ENCODE assay signal across 8 cellular contexts in the genomic region with DNA sequence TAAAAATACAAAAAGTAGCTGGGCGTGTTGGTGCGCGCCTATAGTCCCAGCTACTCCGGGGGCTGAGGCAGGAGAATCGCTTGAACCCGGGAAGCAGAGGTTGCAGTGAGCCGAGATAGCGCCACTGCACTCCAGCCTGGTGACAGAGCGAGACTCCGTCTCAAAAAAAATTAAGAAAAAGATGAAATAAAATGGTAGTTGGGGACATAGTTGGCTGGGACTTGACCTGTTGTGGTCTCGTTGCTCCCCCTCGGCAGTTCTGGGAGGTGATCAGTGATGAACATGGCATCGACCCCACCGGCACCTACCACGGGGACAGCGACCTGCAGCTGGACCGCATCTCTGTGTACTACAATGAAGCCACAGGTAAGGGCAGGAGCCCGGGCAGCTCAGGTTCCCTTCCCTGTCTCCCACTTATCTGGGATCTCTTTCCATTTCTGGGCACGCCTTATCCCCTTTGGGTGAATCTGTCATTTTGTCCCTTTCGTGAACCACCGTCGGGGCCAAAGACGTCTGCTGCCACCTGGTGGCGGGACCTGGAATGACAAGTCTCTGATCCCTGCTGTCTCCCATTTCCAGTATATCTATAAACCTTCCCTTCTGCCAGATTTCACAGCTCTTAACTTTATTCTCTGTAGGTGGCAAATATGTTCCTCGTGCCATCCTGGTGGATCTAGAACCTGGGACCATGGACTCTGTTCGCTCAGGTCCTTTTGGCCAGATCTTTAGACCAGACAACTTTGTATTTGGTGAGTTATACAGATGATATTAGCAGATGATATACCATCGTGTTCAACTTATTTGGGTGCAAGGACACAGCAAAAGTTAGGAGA. TPM values are rescaled to one million over a fixed set of nuclear protein-coding genes. Genes with fewer than 3 reads are reported as not detected.
A peak's percentile ranks its signal among the peaks of the same experiment; 100 is the strongest.
DNase-seq lines count a peak whose midpoint lies in the region; ATAC-seq and TF ChIP-seq lines count a peak whose summit lies in the region.

No MANE protein-coding gene starts in this region.

- TF ChIP-seq CTCF in NB4 (IDR thresholded peaks at IDR 0.05; ENCODE audit: low read depth, low read length) = peak; percentile 89
- TF ChIP-seq CTCF in heart right ventricle (IDR thresholded peaks at IDR 0.05) = peak in 8 of 9 donors; percentile 96 to 99 (median 97)

- H3K27me3 ChIP-seq in heart right ventricle = no peaks in the 10 kb centered on the region

- intact Hi-C loops in heart right ventricle (cut with DNase I) = loop anchor here (1.0 to 10.0 kb wide), 10 partner anchors 42 to 238 kb away; partner anchors contain the start of genes GNL1 (in 3 of the 10), PRR3 (in 3 of the 10), ATAT1 (in 1 of the 10) and HLA-E (in 1 of the 10)
- intact Hi-C loops in posterior cingulate gyrus (cut with DNase I) = loop anchor here (1.0 kb wide), 1 partner anchor 43 kb away; no protein-coding TSS in a partner anchor

- H3K9me3 ChIP-seq in heart right ventricle = no peaks in the 10 kb centered on the region

- H3K4me1 ChIP-seq in heart right ventricle (peaks cover 7 to 71% (median 61%) of the 10 kb centered on the region in 9 donors), urinary bladder (ENCODE audit: insufficient read depth) (no peaks in the 10 kb centered on the region)

- H3K27ac ChIP-seq in adipose tissue (ENCODE audit: low read depth, low read length) = peak overlapping the region; percentile 69
- H3K27ac ChIP-seq in heart right ventricle = peak overlapping the region in 9 of 10 donors; percentile 73 to 99 (median 97)
- H3K27ac ChIP-seq in urinary bladder (ENCODE audit: low read depth) = no peak overlapping the region

- ATAC-seq in heart right ventricle (peak in 5 of 8 donors; percentile 1 to 25 (median 10)), GM21786 (IDR thresholded peaks at IDR 0.05; ENCODE audit: unreplicated experiment) (no peak)

- peak; percentile 84 for DNase-seq in NB4 (ENCODE audit: low read depth)
- peak; percentile 76 for DNase-seq in T follicular helper cell (ENCODE audit: low read depth)
- DNase-seq in heart right ventricle = peak; percentile 80 to 85
- DNase-seq in posterior cingulate gyrus = peak; percentile 70 to 96 (median 84)

- peaks cover 0 to 60% (median 34%) of the 10 kb centered on the region in 9 donors for H3K36me3 ChIP-seq in heart right ventricle
- no peaks in the 10 kb centered on the region for H3K36me3 ChIP-seq in urinary bladder (ENCODE audit: insufficient read depth)

- no peak for TF ChIP-seq POLR2A in NB4 (IDR thresholded peaks at IDR 0.05; ENCODE audit: extremely low read depth, insufficient read length)

- WGBS in adipose tissue, 3 donors = 13 to 28% (median 16%) methylated on average over 27 of the region's 27 CpGs
- 13 to 17% methylated on average over 27 of the region's 27 CpGs for WGBS in heart right ventricle, 2 donors
- WGBS in urinary bladder = 9% methylated on average over 27 of the region's 27 CpGs

- H3K4me3 ChIP-seq in GM08714 (ENCODE audit: low read length) (peak overlapping the region; percentile 86), NB4 (ENCODE audit: low read depth, low read length) (peak overlapping the region; percentile 94), heart right ventricle (peak overlapping the region; percentile 34 to 98 (median 84)), urinary bladder (ENCODE audit: low read depth, low read length) (peak overlapping the region; percentile 7)

RNA-seq across cellular contexts. Expression of gene TUBB, which starts 2.3 kb away (rescaled TPM):
- 100 to 1,000 TPM; 166 to 400 (median 269) TPM for polyA plus RNA-seq in adipose tissue
- total RNA-seq in heart right ventricle = 100 to 1,000 TPM; 144 to 437 (median 189) TPM
- 100 to 1,000 TPM; 156 to 440 TPM for polyA plus RNA-seq in heart right ventricle
- total RNA-seq in urinary bladder = 376 TPM
- polyA plus RNA-seq in urinary bladder = 332 TPM

RNA-seq across cellular contexts. Expression of gene MDC1, which starts 5.4 kb away (rescaled TPM):
- polyA plus RNA-seq in adipose tissue = 10 to 100 TPM in 1 of 3 donors, 1 to 10 TPM in 2; 7.4 to 12.7 (median 7.8) TPM
- total RNA-seq in heart right ventricle = 10 to 100 TPM; 15.3 to 21.7 (median 19.5) TPM
- polyA plus RNA-seq in heart right ventricle = 10 to 100 TPM; 11.2 to 18.1 TPM
- 9.8 TPM for total RNA-seq in urinary bladder
- polyA plus RNA-seq in urinary bladder = 18.3 TPM

RNA-seq across cellular contexts. Expression of gene FLOT1, which starts 20.0 kb away (rescaled TPM):
- polyA plus RNA-seq in adipose tissue (100 to 1,000 TPM in 2 of 3 donors, 10 to 100 TPM in 1; 87.0 to 229 (median 221) TPM), heart right ventricle (100 to 1,000 TPM; 233 to 317 TPM), urinary bladder (298 TPM)
- total RNA-seq in heart right ventricle (100 to 1,000 TPM; 158 to 280 (median 184) TPM), urinary bladder (40.0 TPM)

RNA-seq across cellular contexts. Expression of gene IER3, which starts 21.9 kb away (rescaled TPM):
- polyA plus RNA-seq in adipose tissue = 100 to 1,000 TPM in 1 of 3 donors, 10 to 100 TPM in 2; 41.6 to 402 (median 45.5) TPM
- total RNA-seq in heart right ventricle = 100 to 1,000 TPM in 6 of 10 donors, 10 to 100 TPM in 4; 15.6 to 309 (median 115) TPM
- 10 to 100 TPM; 25.3 to 93.9 TPM for polyA plus RNA-seq in heart right ventricle
- 4.8 TPM for total RNA-seq in urinary bladder
- 71.9 TPM for polyA plus RNA-seq in urinary bladder

RNA-seq across cellular contexts. Expression of gene NRM, which starts 31.7 kb away (rescaled TPM):
- polyA plus RNA-seq in adipose tissue (1 to 10 TPM; 6.7 to 8.1 (median 7.5) TPM), heart right ventricle (10 to 100 TPM; 10.4 to 11.6 TPM), urinary bladder (20.3 TPM)
- total RNA-seq in heart right ventricle (1 to 10 TPM; 1.6 to 7.1 (median 3.1) TPM), urinary bladder (7.0 TPM)

Comparison
In these comparisons a context has a peak if more than half of its experiments do, and no peak if none do; other contexts are left out.
1. H3K4me3 ChIP-seq: peak in every context shown above with its lines; median percentile 94 in NB4; 86 in GM08714; 84 in heart right ventricle; 7 in urinary bladder.